Comparison of ENCODE assay signal across 19 cellular contexts in the genomic region with DNA sequence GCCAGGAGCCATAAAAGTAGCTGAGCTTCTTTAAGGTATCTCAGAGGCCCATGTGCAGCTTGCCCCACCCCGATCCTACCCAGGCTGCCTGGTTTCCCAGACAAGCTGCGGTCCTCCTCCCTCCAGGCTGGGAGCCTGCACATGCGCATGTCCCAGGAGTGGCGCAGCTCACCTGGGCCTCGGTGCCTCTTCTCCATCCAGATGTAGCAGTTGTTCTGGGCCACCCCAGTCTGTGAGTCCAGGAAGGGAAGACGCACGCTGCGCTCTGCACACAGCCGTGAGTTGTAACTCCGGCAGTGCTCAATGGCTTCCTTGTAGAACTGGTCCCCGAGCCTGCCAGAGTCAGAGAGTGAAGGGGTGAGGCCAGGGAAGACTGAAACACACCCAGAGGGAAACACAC.
DNase-seq lines count a peak whose midpoint lies in the region; ATAC-seq lines count a peak whose summit lies in the region.
"Had no signal": no experiment of that assay in that cellular context is flagged by ENCODE, and none has a peak within 500 bp of the region (broad histone marks: within the 10 kb centered on the region; RNA-seq: fewer than 3 reads in every experiment).

No MANE protein-coding gene starts in this region.

- H3K27me3 Mint-ChIP-seq in activated CD8-positive, alpha-beta memory T cell treated with anti-CD3 and anti-CD28 coated beads, Interleukin-2, amount 10 ng/mL, durations not matched to agents 7 days and 5 days = peaks cover 15% of the 10 kb centered on the region
- no peaks in the 10 kb centered on the region for H3K27me3 Mint-ChIP-seq in stimulated activated naive B cell treated with anti-CD40 and anti-IgM and Interleukin-4, amounts not matched to agents 10 μg/mL and 1 μg/mL and 100 μg/mL, for 72 hours

- H3K9me3 ChIP-seq in mucosa of rectum (ENCODE audit: control insufficient read depth in 2 of 2, low read length in 2 of 2) = peaks cover 0 to 4% of the 10 kb centered on the region in 2 donors

- CTCF ChIA-PET in activated CD8-positive, alpha-beta memory T cell treated with anti-CD3 and anti-CD28 coated beads, Interleukin-2, amount 10 ng/mL, durations not matched to agents 7 days and 5 days (lab: Charles Lee) = no interaction called here

- H3K36me3 Mint-ChIP-seq in activated CD8-positive, alpha-beta memory T cell treated with anti-CD3 and anti-CD28 coated beads, Interleukin-2, amount 10 ng/mL, durations not matched to agents 7 days and 5 days = peaks cover 14% of the 10 kb centered on the region
- H3K36me3 Mint-ChIP-seq in stimulated activated naive B cell treated with anti-CD40 and anti-IgM and Interleukin-4, amounts not matched to agents 10 μg/mL and 1 μg/mL and 100 μg/mL, for 72 hours = peaks cover 32 to 38% of the 10 kb centered on the region in 2 donors
- H3K36me3 Mint-ChIP-seq: CD14-positive monocyte had no signal

- peak overlapping the region; percentile 46 to 62 for H3K4me3 ChIP-seq in mucosa of rectum (ENCODE audit: low read length in 2 of 2)

- no peaks in the 10 kb centered on the region for H3K4me1 Mint-ChIP-seq in activated CD8-positive, alpha-beta memory T cell treated with anti-CD3 and anti-CD28 coated beads, Interleukin-2, amount 10 ng/mL, durations not matched to agents 7 days and 5 days
- peaks cover 25 to 43% of the 10 kb centered on the region in 2 donors for H3K4me1 Mint-ChIP-seq in stimulated activated naive B cell treated with anti-CD40 and anti-IgM and Interleukin-4, amounts not matched to agents 10 μg/mL and 1 μg/mL and 100 μg/mL, for 72 hours
- H3K4me1 Mint-ChIP-seq: CD14-positive monocyte had no signal

- no peaks in the 10 kb centered on the region for H3K27me3 ChIP-seq in mucosa of rectum (ENCODE audit: control insufficient read depth in 2 of 2, insufficient read depth in 2 of 2, low read length in 2 of 2)

- no peak for ATAC-seq in activated CD8-positive, alpha-beta memory T cell treated with anti-CD3 and anti-CD28 coated beads, Interleukin-2, amount 10 ng/mL, durations not matched to agents 7 days and 5 days
- no peak for ATAC-seq in stimulated activated naive B cell treated with anti-CD40 and anti-IgM and Interleukin-4, amounts not matched to agents 10 μg/mL and 1 μg/mL and 100 μg/mL, for 72 hours (replicated peaks)
- ATAC-seq in HG02884 (IDR thresholded peaks at IDR 0.05; ENCODE audit: unreplicated experiment) = no peak
- no peak for ATAC-seq in GM18873 (IDR thresholded peaks at IDR 0.05; ENCODE audit: low FRiP score, unreplicated experiment)
- ATAC-seq: HepG2 had no signal

- H3K27ac Mint-ChIP-seq in activated CD8-positive, alpha-beta memory T cell treated with anti-CD3 and anti-CD28 coated beads, Interleukin-2, amount 10 ng/mL, durations not matched to agents 7 days and 5 days = no peak overlapping the region
- peak overlapping the region; percentile 22 for H3K27ac Mint-ChIP-seq in stimulated activated naive B cell treated with anti-CD40 and anti-IgM and Interleukin-4, amounts not matched to agents 10 μg/mL and 1 μg/mL and 100 μg/mL, for 72 hours
- H3K27ac Mint-ChIP-seq: CD14-positive monocyte had no signal

- no peaks in the 10 kb centered on the region for H3K36me3 ChIP-seq in mucosa of rectum (ENCODE audit: control insufficient read depth in 2 of 2, insufficient read depth in 2 of 2, low read length in 2 of 2)

- H3K9me3 Mint-ChIP-seq in activated CD8-positive, alpha-beta memory T cell treated with anti-CD3 and anti-CD28 coated beads, Interleukin-2, amount 10 ng/mL, durations not matched to agents 7 days and 5 days (ENCODE audit: low read depth) = peaks cover 13% of the 10 kb centered on the region
- peaks cover 12 to 16% of the 10 kb centered on the region in 2 donors for H3K9me3 Mint-ChIP-seq in stimulated activated naive B cell treated with anti-CD40 and anti-IgM and Interleukin-4, amounts not matched to agents 10 μg/mL and 1 μg/mL and 100 μg/mL, for 72 hours

- no peak overlapping the region for H3K4me3 Mint-ChIP-seq in activated CD8-positive, alpha-beta memory T cell treated with anti-CD3 and anti-CD28 coated beads, Interleukin-2, amount 10 ng/mL, durations not matched to agents 7 days and 5 days
- H3K4me3 Mint-ChIP-seq in stimulated activated naive B cell treated with anti-CD40 and anti-IgM and Interleukin-4, amounts not matched to agents 10 μg/mL and 1 μg/mL and 100 μg/mL, for 72 hours = no peak overlapping the region
- H3K4me3 Mint-ChIP-seq: CD14-positive monocyte had no signal

- peaks cover 2 to 5% of the 10 kb centered on the region in 2 donors for H3K4me1 ChIP-seq in mucosa of rectum (ENCODE audit: control insufficient read depth in 2 of 2, insufficient read depth in 2 of 2, low read length in 2 of 2)

- H3K9ac ChIP-seq in mucosa of rectum (ENCODE audit: low read depth in 1 of 2, low read length in 2 of 2) = peak overlapping the region in 1 of 2 donors; percentile 47

- H3K27ac ChIP-seq in mucosa of rectum (ENCODE audit: low read depth in 2 of 2, low read length in 2 of 2) = peak overlapping the region; percentile 79 to 85
- H3K27ac ChIP-seq: RWPE1 had no signal

- DNase-seq in activated CD8-positive, alpha-beta memory T cell treated with anti-CD3 and anti-CD28 coated beads, Interleukin-2, amount 50 U/mL, for 48 hours = peak; percentile 25
- no peak for DNase-seq in activated CD8-positive, alpha-beta memory T cell treated with anti-CD3 and anti-CD28 coated beads, Interleukin-2, amount 10 ng/mL, durations not matched to agents 7 days and 5 days
- no peak for DNase-seq in stimulated activated naive B cell treated with anti-CD40 and anti-IgM and Interleukin-4, amounts not matched to agents 10 μg/mL and 1 μg/mL and 100 μg/mL, for 72 hours
- no peak for DNase-seq in effector CD4-positive, alpha-beta T cell
- no peak for DNase-seq in activated gamma-delta T cell (lab: John Stamatoyannopoulos, UW)
- DNase-seq: 8988T, DMS79 treated with DMSO at 0.1 percent for 48 hours, GOT3, KG1, NCI-H1105 treated with DMSO at 0.1 percent for 48 hours, NCI-H1694 treated with DMSO at 0.1 percent for 48 hours, NCI-H510A, NCI-H774 had no signal
